Comparison of ENCODE assay signal across 8 cellular contexts in genomic region chrX:101550362-101550761, GRCh38. TPM values are rescaled to one million over a fixed set of nuclear protein-coding genes. Genes with fewer than 3 reads are reported as not detected.
DNase-seq lines count a peak whose midpoint lies in the region; ATAC-seq lines count a peak whose summit lies in the region.

Gene ARMCX1 (plus strand): TSS chrX:101550547. CDS start chrX:101552931, 2,384 bp downstream.

- peak within 1 kb of the TSS; percentile 54 for H3K4me3 Mint-ChIP-seq in activated T-helper 1 cell treated with anti-CD3 and anti-CD28 coated beads, Interleukin-12 subunit alpha, Interleukin-12 subunit beta, Interleukin-2, Interleukin-4 antibody, amounts not matched to agents 30 ng/mL and 10 ng/mL and 1 ng/mL, durations not matched to agents 14 hours and 24 hours and 36 hours

- H3K4me1 ChIP-seq in muscle layer of duodenum (ENCODE audit: control insufficient read depth in 1 of 2, insufficient read depth in 2 of 2, low read length in 2 of 2) (no peaks in the 10 kb centered on the region), subcutaneous abdominal adipose tissue (ENCODE audit: control insufficient read depth in 5 of 5, insufficient read depth in 5 of 5, low read length in 5 of 5) (peaks cover 0 to 15% (median 5%) of the 10 kb centered on the region in 5 donors)

- no peaks in the 10 kb centered on the region for H3K4me1 Mint-ChIP-seq in activated T-helper 1 cell treated with anti-CD3 and anti-CD28 coated beads, Interleukin-12 subunit alpha, Interleukin-12 subunit beta, Interleukin-2, Interleukin-4 antibody, amounts not matched to agents 30 ng/mL and 10 ng/mL and 1 ng/mL, durations not matched to agents 14 hours and 24 hours and 36 hours (ENCODE audit: low read depth)

- H3K9me3 Mint-ChIP-seq in activated T-helper 1 cell treated with anti-CD3 and anti-CD28 coated beads, Interleukin-12 subunit alpha, Interleukin-12 subunit beta, Interleukin-2, Interleukin-4 antibody, amounts not matched to agents 30 ng/mL and 10 ng/mL and 1 ng/mL, durations not matched to agents 14 hours and 24 hours and 36 hours: no peaks in the 10 kb centered on the region

- H3K36me3 Mint-ChIP-seq in activated T-helper 1 cell treated with anti-CD3 and anti-CD28 coated beads, Interleukin-12 subunit alpha, Interleukin-12 subunit beta, Interleukin-2, Interleukin-4 antibody, amounts not matched to agents 30 ng/mL and 10 ng/mL and 1 ng/mL, durations not matched to agents 14 hours and 24 hours and 36 hours (ENCODE audit: low read depth): no peaks in the 10 kb centered on the region

- H3K27me3 ChIP-seq in muscle layer of duodenum (ENCODE audit: low read depth, low read length) (no peaks in the 10 kb centered on the region), subcutaneous abdominal adipose tissue (ENCODE audit: control insufficient read depth in 5 of 5, insufficient read depth in 4 of 5, low read length in 5 of 5) (peaks cover 0 to 2% (median 0%) of the 10 kb centered on the region in 5 donors)

- H3K4me3 ChIP-seq in muscle layer of duodenum (ENCODE audit: low read depth in 1 of 2, low read length in 2 of 2): peak within 1 kb of the TSS; percentile 77 to 81
- H3K4me3 ChIP-seq in subcutaneous abdominal adipose tissue (ENCODE audit: low read depth in 1 of 5, low read length in 5 of 5): peak within 1 kb of the TSS; percentile 70 to 87 (median 77)

- no peaks in the 10 kb centered on the region for H3K9me3 ChIP-seq in muscle layer of duodenum (ENCODE audit: control insufficient read depth in 1 of 2, low read length in 2 of 2)
- no peaks in the 10 kb centered on the region for H3K9me3 ChIP-seq in subcutaneous abdominal adipose tissue (ENCODE audit: control insufficient read depth in 5 of 5, low read length in 5 of 5)

- DNase-seq in EH (ENCODE audit: low read depth): peak; percentile 84
- DNase-seq in NCI-H1417 treated with DMSO at 0.1 percent for 48 hours (lab: John Stamatoyannopoulos, UW): peak; percentile 2
- no peak for DNase-seq in activated T-helper 1 cell treated with anti-CD3 and anti-CD28 coated beads, Interleukin-12 subunit alpha, Interleukin-12 subunit beta, Interleukin-2, Interleukin-4 antibody, amounts not matched to agents 30 ng/mL and 10 ng/mL and 1 ng/mL, durations not matched to agents 14 hours and 24 hours and 36 hours (ENCODE audit: low spot score)
- peak; percentile 71 for DNase-seq in fibroblast of the conjunctiva (ENCODE audit: low read depth)

- H3K9ac ChIP-seq in subcutaneous abdominal adipose tissue (ENCODE audit: low read length in 5 of 5): peak within 1 kb of the TSS; percentile 12 to 84 (median 74)

- H3K36me3 ChIP-seq in muscle layer of duodenum (ENCODE audit: control insufficient read depth in 1 of 2, insufficient read depth in 2 of 2, low read length in 2 of 2) (peaks cover 0 to 10% of the 10 kb centered on the region in 2 donors), subcutaneous abdominal adipose tissue (ENCODE audit: control insufficient read depth in 5 of 5, insufficient read depth in 5 of 5, low read length in 5 of 5) (peaks cover 0 to 11% (median 3%) of the 10 kb centered on the region in 5 donors)

- H3K27ac Mint-ChIP-seq in activated T-helper 1 cell treated with anti-CD3 and anti-CD28 coated beads, Interleukin-12 subunit alpha, Interleukin-12 subunit beta, Interleukin-2, Interleukin-4 antibody, amounts not matched to agents 30 ng/mL and 10 ng/mL and 1 ng/mL, durations not matched to agents 14 hours and 24 hours and 36 hours: no peak within 1 kb of the TSS

- H3K27ac ChIP-seq in muscle layer of duodenum (ENCODE audit: low read length): peak within 1 kb of the TSS; percentile 86
- H3K27ac ChIP-seq in subcutaneous abdominal adipose tissue (ENCODE audit: low read depth, low read length): peak within 1 kb of the TSS; percentile 70

- peaks cover 4% of the 10 kb centered on the region for H3K27me3 Mint-ChIP-seq in activated T-helper 1 cell treated with anti-CD3 and anti-CD28 coated beads, Interleukin-12 subunit alpha, Interleukin-12 subunit beta, Interleukin-2, Interleukin-4 antibody, amounts not matched to agents 30 ng/mL and 10 ng/mL and 1 ng/mL, durations not matched to agents 14 hours and 24 hours and 36 hours (ENCODE audit: insufficient read depth)

- no peak for ATAC-seq in GM21526 (IDR thresholded peaks at IDR 0.05; ENCODE audit: low FRiP score, unreplicated experiment)
- no peak for ATAC-seq in HG02973 (IDR thresholded peaks at IDR 0.05; ENCODE audit: unreplicated experiment)

- intact Hi-C loops in activated T-helper 1 cell treated with anti-CD3 and anti-CD28 coated beads, Interleukin-12 subunit alpha, Interleukin-12 subunit beta, Interleukin-2, Interleukin-4 antibody, amounts not matched to agents 30 ng/mL and 10 ng/mL and 1 ng/mL, durations not matched to agents 14 hours and 24 hours and 36 hours (cut with micrococcal nuclease): no loop called here

RNA-seq across cellular contexts. Expression of gene ARMCX1, which starts in this region (rescaled TPM):
- 0.16 and 0.20 TPM in 2 replicates for total RNA-seq in activated T-helper 1 cell treated with anti-CD3 and anti-CD28 coated beads, Interleukin-12 subunit alpha, Interleukin-12 subunit beta, Interleukin-2, Interleukin-4 antibody, amounts not matched to agents 30 ng/mL and 10 ng/mL and 1 ng/mL, durations not matched to agents 14 hours and 24 hours and 36 hours
